In the genomic region with DNA sequence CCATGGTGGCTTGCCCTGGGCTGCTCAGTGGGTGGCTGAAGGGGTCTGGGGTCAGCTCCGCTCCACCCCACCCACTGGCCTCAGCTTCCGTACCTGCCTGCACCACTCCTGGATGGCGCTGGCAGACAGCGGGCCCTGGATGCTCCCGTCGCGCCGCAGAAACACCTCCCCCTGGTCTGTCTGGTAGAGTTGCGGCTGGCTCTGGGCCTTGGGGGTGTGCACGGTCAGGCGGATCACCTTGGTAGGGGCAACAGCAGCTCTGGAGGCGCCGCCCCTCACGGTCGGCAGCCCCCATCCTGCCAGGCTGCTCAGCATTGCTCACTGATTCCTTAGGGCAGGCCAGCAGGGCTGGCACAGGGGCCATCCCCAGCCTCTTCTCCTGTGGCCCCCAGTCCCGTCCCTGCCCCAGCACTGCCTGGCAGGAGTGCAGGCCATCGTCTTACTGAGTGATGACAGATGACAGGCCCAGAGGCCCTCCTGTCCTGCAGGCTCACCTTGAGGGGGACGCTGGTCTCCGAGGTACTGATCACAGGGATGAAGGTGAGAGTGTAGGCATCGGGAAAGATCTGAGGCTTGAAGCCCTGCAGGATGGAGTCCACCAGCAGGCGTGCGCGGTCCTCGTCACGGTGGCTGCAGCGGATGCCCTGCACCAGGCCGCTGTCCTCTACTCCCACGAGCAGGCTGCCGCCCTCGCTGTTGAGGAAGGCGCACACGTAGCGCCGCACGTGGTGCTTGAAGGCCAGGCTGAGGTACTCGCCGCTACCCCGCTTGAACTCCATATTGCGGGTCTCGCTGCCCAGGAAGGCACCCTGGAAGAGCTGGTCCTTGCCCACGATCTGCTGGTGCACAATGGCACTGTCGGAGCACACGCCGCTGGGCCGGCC, we compare ENCODE assay signal across 3 cellular contexts.
TF ChIP-seq lines count a peak whose summit lies in the region.

No MANE protein-coding gene starts in this region.

TF ChIP-seq in A549, 52 proteins besides CTCF, POLR2A, EP300 and RAD21:
- no peak for TF ChIP-seq RNF2 (IDR thresholded peaks at IDR 0.05; ENCODE audit: borderline replicate concordance, low read depth)
- peak; percentile 64 for TF ChIP-seq POLR2AphosphoS2 (conservative IDR thresholded peaks at IDR 0.05; ENCODE audit: low read length)
- no peak for TF ChIP-seq EHMT2 (IDR thresholded peaks at IDR 0.05; ENCODE audit: low read depth)
- no peak for TF ChIP-seq ZC3H11A (IDR thresholded peaks at IDR 0.05)

TF ChIP-seq in GM12891, 5 proteins besides CTCF, POLR2A, EP300 and RAD21:
- TF ChIP-seq POLR2AphosphoS5 (IDR thresholded peaks at IDR 0.05; ENCODE audit: low read depth, low read length) (peak; percentile 51), SPI1 (IDR thresholded peaks at IDR 0.05; ENCODE audit: low read depth, low read length) (no peak), POU2F2 (IDR thresholded peaks at IDR 0.05; ENCODE audit: low read depth, low read length) (0 out of 2 replicates have a peak, but pooled peaks have one; percentile 32), TAF1 (IDR thresholded peaks at IDR 0.05; ENCODE audit: low read depth, low read length) (no peak)

TF ChIP-seq in K562, 482 proteins besides CTCF, POLR2A, EP300 and RAD21:
- peak; percentile 40; the same call in 1 of the 2 replicates for TF ChIP-seq RBFOX2 (IDR thresholded peaks at IDR 0.05; ENCODE audit: low read depth, low read length)
- TF ChIP-seq POLR2G (IDR thresholded peaks at IDR 0.05; ENCODE audit: low read depth, low read length) = peak; percentile 60
- peak; percentile 23 for TF ChIP-seq RBM22 (IDR thresholded peaks at IDR 0.05; ENCODE audit: low read depth, low read length, poor library complexity, severe bottlenecking)
- TF ChIP-seq SRSF1 (IDR thresholded peaks at IDR 0.05; ENCODE audit: low read depth, low read length) = no peak
- TF ChIP-seq, protein P1, sequence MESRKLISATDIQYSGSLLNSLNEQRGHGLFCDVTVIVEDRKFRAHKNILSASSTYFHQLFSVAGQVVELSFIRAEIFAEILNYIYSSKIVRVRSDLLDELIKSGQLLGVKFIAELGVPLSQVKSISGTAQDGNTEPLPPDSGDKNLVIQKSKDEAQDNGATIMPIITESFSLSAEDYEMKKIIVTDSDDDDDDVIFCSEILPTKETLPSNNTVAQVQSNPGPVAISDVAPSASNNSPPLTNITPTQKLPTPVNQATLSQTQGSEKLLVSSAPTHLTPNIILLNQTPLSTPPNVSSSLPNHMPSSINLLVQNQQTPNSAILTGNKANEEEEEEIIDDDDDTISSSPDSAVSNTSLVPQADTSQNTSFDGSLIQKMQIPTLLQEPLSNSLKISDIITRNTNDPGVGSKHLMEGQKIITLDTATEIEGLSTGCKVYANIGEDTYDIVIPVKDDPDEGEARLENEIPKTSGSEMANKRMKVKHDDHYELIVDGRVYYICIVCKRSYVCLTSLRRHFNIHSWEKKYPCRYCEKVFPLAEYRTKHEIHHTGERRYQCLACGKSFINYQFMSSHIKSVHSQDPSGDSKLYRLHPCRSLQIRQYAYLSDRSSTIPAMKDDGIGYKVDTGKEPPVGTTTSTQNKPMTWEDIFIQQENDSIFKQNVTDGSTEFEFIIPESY (CRISPR knock-in tag; IDR thresholded peaks at IDR 0.05) = peak; percentile 80
- TF ChIP-seq, protein P2, sequence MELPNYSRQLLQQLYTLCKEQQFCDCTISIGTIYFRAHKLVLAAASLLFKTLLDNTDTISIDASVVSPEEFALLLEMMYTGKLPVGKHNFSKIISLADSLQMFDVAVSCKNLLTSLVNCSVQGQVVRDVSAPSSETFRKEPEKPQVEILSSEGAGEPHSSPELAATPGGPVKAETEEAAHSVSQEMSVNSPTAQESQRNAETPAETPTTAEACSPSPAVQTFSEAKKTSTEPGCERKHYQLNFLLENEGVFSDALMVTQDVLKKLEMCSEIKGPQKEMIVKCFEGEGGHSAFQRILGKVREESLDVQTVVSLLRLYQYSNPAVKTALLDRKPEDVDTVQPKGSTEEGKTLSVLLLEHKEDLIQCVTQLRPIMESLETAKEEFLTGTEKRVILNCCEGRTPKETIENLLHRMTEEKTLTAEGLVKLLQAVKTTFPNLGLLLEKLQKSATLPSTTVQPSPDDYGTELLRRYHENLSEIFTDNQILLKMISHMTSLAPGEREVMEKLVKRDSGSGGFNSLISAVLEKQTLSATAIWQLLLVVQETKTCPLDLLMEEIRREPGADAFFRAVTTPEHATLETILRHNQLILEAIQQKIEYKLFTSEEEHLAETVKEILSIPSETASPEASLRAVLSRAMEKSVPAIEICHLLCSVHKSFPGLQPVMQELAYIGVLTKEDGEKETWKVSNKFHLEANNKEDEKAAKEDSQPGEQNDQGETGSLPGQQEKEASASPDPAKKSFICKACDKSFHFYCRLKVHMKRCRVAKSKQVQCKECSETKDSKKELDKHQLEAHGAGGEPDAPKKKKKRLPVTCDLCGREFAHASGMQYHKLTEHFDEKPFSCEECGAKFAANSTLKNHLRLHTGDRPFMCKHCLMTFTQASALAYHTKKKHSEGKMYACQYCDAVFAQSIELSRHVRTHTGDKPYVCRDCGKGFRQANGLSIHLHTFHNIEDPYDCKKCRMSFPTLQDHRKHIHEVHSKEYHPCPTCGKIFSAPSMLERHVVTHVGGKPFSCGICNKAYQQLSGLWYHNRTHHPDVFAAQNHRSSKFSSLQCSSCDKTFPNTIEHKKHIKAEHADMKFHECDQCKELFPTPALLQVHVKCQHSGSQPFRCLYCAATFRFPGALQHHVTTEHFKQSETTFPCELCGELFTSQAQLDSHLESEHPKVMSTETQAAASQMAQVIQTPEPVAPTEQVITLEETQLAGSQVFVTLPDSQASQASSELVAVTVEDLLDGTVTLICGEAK (IDR thresholded peaks at IDR 0.05) = no peak
- TF ChIP-seq, protein P2 (CRISPR knock-in tag; IDR thresholded peaks at IDR 0.05) = no peak
TF ChIP-seq in K562: peak in this region for 4.
